ENCODE assay signal across 9 cellular contexts in the genomic region with DNA sequence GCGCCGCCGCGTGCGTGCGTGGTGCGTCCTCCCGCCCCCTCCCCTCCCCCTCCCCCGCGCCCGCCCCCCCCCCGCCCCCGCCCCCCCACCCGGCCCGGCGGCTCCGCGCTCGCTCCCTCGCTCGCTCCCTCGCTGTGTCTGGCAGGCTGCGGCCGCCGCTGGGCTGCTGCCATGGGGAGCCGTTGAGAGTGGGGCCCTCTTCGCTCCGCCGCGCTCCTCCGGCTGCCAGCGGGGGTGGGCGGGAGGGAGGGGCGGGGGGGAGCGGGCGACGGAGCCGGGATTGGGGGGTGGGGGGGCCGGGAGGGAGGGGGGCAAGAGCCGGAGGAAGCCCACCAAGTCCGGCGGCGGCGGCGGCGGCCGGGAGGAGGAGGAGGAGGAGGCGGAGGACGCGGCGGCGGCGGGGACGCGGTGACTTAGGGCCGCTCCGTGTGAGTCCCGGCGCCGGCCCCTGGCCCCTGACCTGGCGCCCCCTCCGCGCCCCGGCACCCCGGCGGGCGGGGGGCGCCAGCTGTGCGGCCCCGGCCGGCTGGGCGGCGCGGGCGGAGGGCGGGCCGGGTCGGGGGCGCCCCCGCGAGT. TPM values are rescaled to one million over a fixed set of nuclear protein-coding genes. Genes with fewer than 3 reads are reported as not detected.
DNase-seq lines count a peak whose midpoint lies in the region; ATAC-seq, FAIRE-seq and TF ChIP-seq lines count a peak whose summit lies in the region.
"Had no signal": no experiment of that assay in that cellular context is flagged by ENCODE, and none has a peak within 500 bp of the region (broad histone marks: within the 10 kb centered on the region; RNA-seq: fewer than 3 reads in every experiment).

No MANE protein-coding gene starts in this region.

- no peak for DNase-seq in heart right ventricle
- DNase-seq in Right ventricle myocardium superior = no peak
- DNase-seq in activated CD4-positive, alpha-beta memory T cell treated with anti-CD3 and anti-CD28 coated beads, Interleukin-2, amount 10 ng/mL, durations not matched to agents 7 days and 5 days = no peak
- no peak for DNase-seq in HepG2 (ENCODE audit: low spot score)
- DNase-seq in Kasumi-1 (lab: John Stamatoyannopoulos, UW) = no peak
- no peak for DNase-seq in inferior parietal cortex (ENCODE audit: extremely low spot score)

- H3K79me2 ChIP-seq in HepG2 (ENCODE audit: insufficient read depth, low read length) = peaks cover 7% of the 10 kb centered on the region
- H3K79me2 ChIP-seq: parathyroid adenoma had no signal

- H3K9me3 ChIP-seq in heart right ventricle = no peaks in the 10 kb centered on the region
- no peaks in the 10 kb centered on the region for H3K9me3 ChIP-seq in HepG2 (ENCODE audit: low read length)

- H3K4me1 ChIP-seq in heart right ventricle (peaks cover 0 to 48% (median 35%) of the 10 kb centered on the region in 9 donors), HepG2 (ENCODE audit: insufficient read depth, low read length) (peaks cover 32% of the 10 kb centered on the region), urinary bladder (ENCODE audit: insufficient read depth) (no peaks in the 10 kb centered on the region)
- H3K4me1 ChIP-seq: parathyroid adenoma had no signal

- TF ChIP-seq EP300 in HepG2 (IDR thresholded peaks at IDR 0.05; ENCODE audit: low read depth in 2 of 2, low read length in 2 of 2) (no peak), HepG2 (CRISPR knock-in tag; IDR thresholded peaks at IDR 0.05; ENCODE audit: borderline replicate concordance) (no peak)

- 1% methylated on average over 51 of the region's 81 CpGs; no CpG with 5 or more reads in 1 of the 2 donors for WGBS in heart right ventricle, 2 donors
- under 1% methylated on average over 24 of the region's 81 CpGs for WGBS in HepG2 (ENCODE audit: low lambda C conversion rate)
- WGBS in urinary bladder = 1% methylated on average over 47 of the region's 81 CpGs

- no peak for FAIRE-seq in HepG2 (lab: Jason Lieb, UNC)

- intact Hi-C loops in heart right ventricle (cut with DNase I) = loop anchor here in 2 of 10 donors (5.0 to 10.0 kb wide), 3 partner anchors 89 to 224 kb away; a partner anchor contains a TSS
- intact Hi-C loops in Right ventricle myocardium superior (cut with DNase I) = no loop called here
- intact Hi-C loops in HepG2 (cut with micrococcal nuclease; ENCODE audit: unreplicated experiment) = loop anchor here (10.0 kb wide), 1 partner anchor 194 kb away; a partner anchor contains a TSS

- H3K27ac ChIP-seq in heart right ventricle (peak overlapping the region; percentile 74 to 96 (median 93)), HepG2 (ENCODE audit: extremely low read length, insufficient read depth, low read length) (no peak overlapping the region), urinary bladder (ENCODE audit: low read depth) (peak overlapping the region; percentile 67)

- no peak for TF ChIP-seq RAD21 in HepG2 (CRISPR knock-in tag; IDR thresholded peaks at IDR 0.05)

- H3K9ac ChIP-seq in HepG2 (ENCODE audit: insufficient read depth, low read depth, low read length) = no peak overlapping the region

- H3K36me3 ChIP-seq in heart right ventricle (peaks cover 0 to 3% (median under 1%) of the 10 kb centered on the region in 9 donors), HepG2 (replicated peaks in 1 of 2; ENCODE audit: control insufficient read depth in 1 of 2, insufficient read depth in 2 of 2, low read length in 2 of 2) (no peaks in the 10 kb centered on the region), urinary bladder (ENCODE audit: insufficient read depth) (no peaks in the 10 kb centered on the region)

- no peaks in the 10 kb centered on the region for H4K20me1 ChIP-seq in HepG2 (ENCODE audit: insufficient read depth, low read length)

- H3K4me3 ChIP-seq in heart right ventricle (peak overlapping the region; percentile 41 to 93 (median 74)), HepG2 (replicated peaks in 1 of 3; ENCODE audit: insufficient read depth in 1 of 3, low read depth in 2 of 3, low read length in 3 of 3) (peak overlapping the region in 2 of 3 experiments; percentile 79 to 80; a peak in 3 of 6 replicates), urinary bladder (ENCODE audit: low read depth, low read length) (peak overlapping the region; percentile 100)

- peak overlapping the region; percentile 12; the same call in 1 of the 2 replicates for H3K4me2 ChIP-seq in HepG2 (ENCODE audit: low read depth, low read length)

- ATAC-seq in heart right ventricle (no peak), Right ventricle myocardium superior (ENCODE audit: poor library complexity) (no peak), HepG2 (peak; percentile 39), HG03175 (IDR thresholded peaks at IDR 0.05; ENCODE audit: unreplicated experiment) (no peak)

- no peaks in the 10 kb centered on the region for H3K27me3 ChIP-seq in heart right ventricle
- peaks cover 0 to 6% of the 10 kb centered on the region in 2 experiments; a peak in 2 of 5 replicates for H3K27me3 ChIP-seq in HepG2 (ENCODE audit: control insufficient read depth in 1 of 2, insufficient read depth in 2 of 2, low read length in 2 of 2)

- CTCF ChIA-PET in activated CD4-positive, alpha-beta memory T cell treated with anti-CD3 and anti-CD28 coated beads, Interleukin-2, amount 10 ng/mL, durations not matched to agents 7 days and 5 days (lab: Charles Lee) = interaction anchor here (1.1 kb wide), 1 partner anchor 251 kb away, joined by 4 read pairs; no protein-coding TSS in a partner anchor
- CTCF ChIA-PET in HepG2 (lab: Yijun Ruan, JAX; ENCODE audit: low intra/inter-chr PET ratio, low total read pairs) = no interaction called here

- BruUV-seq in HepG2 (replicated peaks; lab: Mats Ljungman, UMichigan) = no TSS peak

- H2AFZ ChIP-seq in HepG2 (ENCODE audit: low read length) = no peak overlapping the region

- TF ChIP-seq CTCF in heart right ventricle (IDR thresholded peaks at IDR 0.05) = no peak
- no peak for TF ChIP-seq CTCF in HepG2 (CRISPR knock-in tag; IDR thresholded peaks at IDR 0.05)

- peak overlapping the region; percentile 95 for H3K4me3 Mint-ChIP-seq in activated CD4-positive, alpha-beta memory T cell treated with anti-CD3 and anti-CD28 coated beads, Interleukin-2, amount 10 ng/mL, durations not matched to agents 7 days and 5 days

- peaks cover 32% of the 10 kb centered on the region for H3K4me1 Mint-ChIP-seq in activated CD4-positive, alpha-beta memory T cell treated with anti-CD3 and anti-CD28 coated beads, Interleukin-2, amount 10 ng/mL, durations not matched to agents 7 days and 5 days

- H3K27me3 Mint-ChIP-seq in activated CD4-positive, alpha-beta memory T cell treated with anti-CD3 and anti-CD28 coated beads, Interleukin-2, amount 10 ng/mL, durations not matched to agents 7 days and 5 days = peaks cover 31% of the 10 kb centered on the region

- H3K27ac Mint-ChIP-seq in activated CD4-positive, alpha-beta memory T cell treated with anti-CD3 and anti-CD28 coated beads, Interleukin-2, amount 10 ng/mL, durations not matched to agents 7 days and 5 days = no peak overlapping the region

- peak in 1 of 2 experiments; percentile 37; a peak in 1 of 4 replicates for TF ChIP-seq POLR2A in HepG2 (IDR thresholded peaks at IDR 0.05; ENCODE audit: insufficient read depth in 1 of 2, low read depth in 2 of 2, low read length in 2 of 2)

- POLR2A ChIA-PET in activated CD4-positive, alpha-beta memory T cell treated with anti-CD3 and anti-CD28 coated beads, Interleukin-2, amount 10 ng/mL, durations not matched to agents 7 days and 5 days (lab: Charles Lee) = interaction anchor here (0.8 to 3.1 kb wide), 15 partner anchors 10 to 793 kb away, joined by 3 to 20 read pairs (median 5); a partner anchor contains a TSS
- POLR2A ChIA-PET in HepG2 (lab: Yijun Ruan, JAX) = interaction anchor here (0.9 to 1.4 kb wide), 3 partner anchors 17 to 793 kb away, joined by 3 to 9 read pairs (median 6); a partner anchor contains a TSS

- no peaks in the 10 kb centered on the region for H3K9me3 Mint-ChIP-seq in activated CD4-positive, alpha-beta memory T cell treated with anti-CD3 and anti-CD28 coated beads, Interleukin-2, amount 10 ng/mL, durations not matched to agents 7 days and 5 days

- H3K36me3 Mint-ChIP-seq in activated CD4-positive, alpha-beta memory T cell treated with anti-CD3 and anti-CD28 coated beads, Interleukin-2, amount 10 ng/mL, durations not matched to agents 7 days and 5 days (ENCODE audit: low read depth) = peaks cover 6% of the 10 kb centered on the region

- in situ Hi-C loops in HepG2 (cut with HindIII; ENCODE audit: extremely low pct_ligation_motif_present, low pct_unique_long_range_greater_than_20kb) = no loop called here

RNA-seq across cellular contexts. Expression of a gene that starts 2.4 kb away (rescaled TPM):
- total RNA-seq in heart right ventricle (10 to 100 TPM; 17.7 to 33.7 (median 20.8) TPM), Right ventricle myocardium superior (29.9 TPM), HepG2 (2016; rRNA removed; fragmentation: Illumina TruSeq; extraction: Trizol) (3.1 TPM in 2 replicates), urinary bladder (18.2 TPM)
- polyA plus RNA-seq in heart right ventricle (10 to 100 TPM in 1 of 2 donors, 1 to 10 TPM in 1; 7.5 to 13.1 TPM), HepG2 (2011; rRNA removed) (4.3 and 4.4 TPM in 2 replicates), urinary bladder (13.1 TPM)
- 10 to 100 TPM in 1 of 2 experiments, 1 to 10 TPM in 1; 9.6 to 10.2 TPM for total RNA-seq in activated CD4-positive, alpha-beta memory T cell treated with anti-CD3 and anti-CD28 coated beads, Interleukin-2, amount 10 ng/mL, durations not matched to agents 7 days and 5 days
- total RNA-seq in HepG2 (2016; cell fraction: cytosol; rRNA removed; fragmentation: Illumina TruSeq; extraction: Trizol; ENCODE audit: low read depth) = 0.44 and 0.51 TPM in 2 replicates
- 2.8 and 3.3 TPM in 2 replicates for total RNA-seq in HepG2 (2016; cell fraction: insoluble cytoplasmic fraction; rRNA removed; fragmentation: Illumina TruSeq; extraction: Trizol)
- 2.2 and 2.5 TPM in 2 replicates for total RNA-seq in HepG2 (2016; cell fraction: membrane; rRNA removed; fragmentation: Illumina TruSeq; extraction: Trizol)
- total RNA-seq in HepG2 (2016; cell fraction: nucleus; rRNA removed; fragmentation: Illumina TruSeq; extraction: Trizol) = 2.1 and 2.7 TPM in 2 replicates
- 2.7 TPM in 2 replicates for polyA plus RNA-seq in HepG2 (2011; cell fraction: cytosol; rRNA removed)
- polyA plus RNA-seq in HepG2 (2011; cell fraction: nucleus; rRNA removed) = 8.0 and 9.0 TPM in 2 replicates
- 3.9 and 4.1 TPM in 2 replicates for polyA plus RNA-seq in HepG2 (2012)
- polyA plus RNA-seq in HepG2 (2016; cell fraction: cytosol; fragmentation: Illumina TruSeq; extraction: Trizol; ENCODE audit: low read depth) = 0.16 and 0.23 TPM in 2 replicates
- 2.4 and 3.0 TPM in 2 replicates for polyA plus RNA-seq in HepG2 (2016; cell fraction: insoluble cytoplasmic fraction; fragmentation: Illumina TruSeq; extraction: Trizol; ENCODE audit: low read depth)
- polyA plus RNA-seq in HepG2 (2016; cell fraction: membrane; fragmentation: Illumina TruSeq; extraction: Trizol; ENCODE audit: low read depth) = 1.1 and 1.4 TPM in 2 replicates
- 6.3 and 6.5 TPM in 2 replicates for polyA plus RNA-seq in HepG2 (2016; cell fraction: nucleus; fragmentation: Illumina TruSeq; extraction: Trizol; ENCODE audit: insufficient read depth, low read depth)
- 2.7 and 7.5 TPM in 2 replicates for polyA minus RNA-seq in HepG2 (2011; rRNA and poly(A)+ RNA removed; ENCODE audit: low replicate concordance)
- polyA minus RNA-seq in HepG2 (2011; cell fraction: cytosol; rRNA and poly(A)+ RNA removed) = 3.6 and 4.1 TPM in 2 replicates
- 4.1 and 4.2 TPM in 2 replicates for polyA minus RNA-seq in HepG2 (2011; cell fraction: nucleus; rRNA and poly(A)+ RNA removed)
